13 cellular contexts compared by ENCODE assay signal in the genomic region with DNA sequence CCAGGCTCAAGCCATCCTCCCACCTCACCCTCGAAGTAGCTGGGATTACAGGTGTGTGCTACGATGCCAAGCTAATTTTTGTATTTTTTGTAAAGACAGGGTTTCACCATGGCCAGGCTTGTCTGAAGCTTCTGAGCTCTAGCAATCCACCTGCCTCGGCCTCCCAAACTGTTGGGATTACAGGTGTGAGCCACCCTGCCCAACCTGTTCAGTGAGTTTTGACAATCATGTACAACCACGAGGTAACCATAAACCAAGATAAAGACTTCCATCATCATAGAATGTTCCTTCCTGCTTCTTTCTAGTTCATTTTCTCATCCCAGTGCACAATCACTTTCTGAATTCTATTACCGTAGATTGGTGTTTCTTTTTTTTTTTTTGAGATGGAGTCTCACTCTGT.
"Had no signal": no experiment of that assay in that cellular context is flagged by ENCODE, and none has a peak within 500 bp of the region (broad histone marks: within the 10 kb centered on the region; RNA-seq: fewer than 3 reads in every experiment).

No MANE protein-coding gene starts in this region.

- H3K9me3 Mint-ChIP-seq: activated T-cell treated with anti-CD3 and anti-CD28 coated beads, Interleukin-2, amount 50 U/mL, for 24 hours; naive thymus-derived CD8-positive, alpha-beta T cell; stimulated activated memory B cell treated with anti-CD40 and anti-IgM and Interleukin-4, amounts not matched to agents 10 μg/mL and 1 μg/mL and 100 μg/mL, for 72 hours had no signal

- H3K36me3 Mint-ChIP-seq: naive thymus-derived CD8-positive, alpha-beta T cell; stimulated activated memory B cell treated with anti-CD40 and anti-IgM and Interleukin-4, amounts not matched to agents 10 μg/mL and 1 μg/mL and 100 μg/mL, for 72 hours had no signal

- H3K27me3 Mint-ChIP-seq: activated T-cell treated with anti-CD3 and anti-CD28 coated beads, Interleukin-2, amount 50 U/mL, for 24 hours; naive thymus-derived CD8-positive, alpha-beta T cell; stimulated activated memory B cell treated with anti-CD40 and anti-IgM and Interleukin-4, amounts not matched to agents 10 μg/mL and 1 μg/mL and 100 μg/mL, for 72 hours had no signal

- H3K4me3 Mint-ChIP-seq: activated T-cell treated with anti-CD3 and anti-CD28 coated beads, Interleukin-2, amount 50 U/mL, for 24 hours; naive thymus-derived CD8-positive, alpha-beta T cell; stimulated activated memory B cell treated with anti-CD40 and anti-IgM and Interleukin-4, amounts not matched to agents 10 μg/mL and 1 μg/mL and 100 μg/mL, for 72 hours had no signal

- H3K27ac Mint-ChIP-seq: activated T-cell treated with anti-CD3 and anti-CD28 coated beads, Interleukin-2, amount 50 U/mL, for 24 hours; stimulated activated memory B cell treated with anti-CD40 and anti-IgM and Interleukin-4, amounts not matched to agents 10 μg/mL and 1 μg/mL and 100 μg/mL, for 72 hours had no signal

- H3K4me1 Mint-ChIP-seq: stimulated activated memory B cell treated with anti-CD40 and anti-IgM and Interleukin-4, amounts not matched to agents 10 μg/mL and 1 μg/mL and 100 μg/mL, for 72 hours had no signal

- ATAC-seq: left lung; naive thymus-derived CD8-positive, alpha-beta T cell; stimulated activated memory B cell treated with anti-CD40 and anti-IgM and Interleukin-4, amounts not matched to agents 10 μg/mL and 1 μg/mL and 100 μg/mL, for 72 hours had no signal

- DNase-seq: activated CD4-positive, alpha-beta T cell treated with anti-CD3 and anti-CD28 coated beads for 1 hour; activated CD4-positive, alpha-beta T cell treated with anti-CD3 and anti-CD28 coated beads, Interleukin-2, amount 50 U/mL, for 48 hours; activated effector memory CD4-positive, alpha-beta T cell treated with Interleukin-2 at 50 U/mL for 16 hours; activated naive CD4-positive, alpha-beta T cell treated with anti-CD3 and anti-CD28 coated beads, Interleukin-2, amount 50 U/mL, for 16 hours; activated T-cell treated with anti-CD3 and anti-CD28 coated beads, Interleukin-2, amount 50 U/mL, for 24 hours; hippocampal formation; left lung; mammary epithelial cell; naive thymus-derived CD8-positive, alpha-beta T cell; retina; stimulated activated CD4-positive, alpha-beta T cell treated with anti-CD3 and anti-CD28 coated beads, Interleukin-2, amount 100 ng/mL, for 48 hours; thyroid gland had no signal
